In genomic region chr21:45120975-45121374, GRCh38 we compare ENCODE assay signal across 19 cellular contexts.
"Had no signal": no experiment of that assay in that cellular context is flagged by ENCODE, and none has a peak within 500 bp of the region (broad histone marks: within the 10 kb centered on the region; RNA-seq: fewer than 3 reads in every experiment).

No MANE protein-coding gene starts in this region.

- H3K9me3 ChIP-seq: ascending aorta, breast epithelium, neutrophil had no signal

- ATAC-seq: activated naive CD8-positive, alpha-beta T cell treated with anti-CD3 and anti-CD28 coated beads, Interleukin-2, amount 50 U/mL, for 24 hours; effector memory CD8-positive, alpha-beta T cell; heart left ventricle; left lobe of liver; naive thymus-derived CD8-positive, alpha-beta T cell had no signal

- H3K4me3 Mint-ChIP-seq: activated CD4-positive, alpha-beta T cell treated with anti-CD3 and anti-CD28 coated beads, Interleukin-2, amount 10 ng/mL, durations not matched to agents 7 days and 5 days; activated naive CD4-positive, alpha-beta T cell treated with anti-CD3 and anti-CD28 coated beads for 36 hours; activated naive CD8-positive, alpha-beta T cell treated with anti-CD3 and anti-CD28 coated beads, Interleukin-2, amount 50 U/mL, for 24 hours; dendritic cell treated with granulocyte-macrophage colony-stimulating factor and Interleukin-4, amounts not matched to agents 40 ng/mL and 50 ng/mL, for 4 days; effector memory CD8-positive, alpha-beta T cell; naive thymus-derived CD8-positive, alpha-beta T cell; type B pancreatic cell had no signal

- H3K4me3 ChIP-seq: ascending aorta, breast epithelium, heart left ventricle had no signal

- DNase-seq: activated CD4-positive, alpha-beta T cell treated with anti-CD3 and anti-CD28 coated beads, Interleukin-2, amount 10 ng/mL, durations not matched to agents 7 days and 5 days; activated naive CD4-positive, alpha-beta T cell treated with anti-CD3 and anti-CD28 coated beads for 36 hours; activated naive CD8-positive, alpha-beta T cell treated with anti-CD3 and anti-CD28 coated beads, Interleukin-2, amount 50 U/mL, for 24 hours; activated T-cell treated with anti-CD3 and anti-CD28 coated beads for 4 hours; effector memory CD8-positive, alpha-beta T cell; heart left ventricle; mammary epithelial cell; naive thymus-derived CD8-positive, alpha-beta T cell; stimulated activated CD4-positive, alpha-beta T cell treated with anti-CD3 and anti-CD28 coated beads, Interleukin-15, amount 100 ng/mL, for 24 hours; stimulated activated CD4-positive, alpha-beta T cell treated with anti-CD3 and anti-CD28 coated beads, Interleukin-4, amount 100 ng/mL, for 24 hours; stimulated activated naive CD4-positive, alpha-beta T cell treated with Interleukin-2 at 50 U/mL for 16 hours; substantia nigra; T-helper 2 cell had no signal

- H3K9me3 Mint-ChIP-seq: activated CD4-positive, alpha-beta T cell treated with anti-CD3 and anti-CD28 coated beads, Interleukin-2, amount 10 ng/mL, durations not matched to agents 7 days and 5 days; activated naive CD4-positive, alpha-beta T cell treated with anti-CD3 and anti-CD28 coated beads for 36 hours; activated naive CD8-positive, alpha-beta T cell treated with anti-CD3 and anti-CD28 coated beads, Interleukin-2, amount 50 U/mL, for 24 hours; effector memory CD8-positive, alpha-beta T cell; naive thymus-derived CD8-positive, alpha-beta T cell; type B pancreatic cell had no signal

- H3K27ac Mint-ChIP-seq: activated CD4-positive, alpha-beta T cell treated with anti-CD3 and anti-CD28 coated beads, Interleukin-2, amount 10 ng/mL, durations not matched to agents 7 days and 5 days; activated naive CD4-positive, alpha-beta T cell treated with anti-CD3 and anti-CD28 coated beads for 36 hours; activated naive CD8-positive, alpha-beta T cell treated with anti-CD3 and anti-CD28 coated beads, Interleukin-2, amount 50 U/mL, for 24 hours; dendritic cell treated with granulocyte-macrophage colony-stimulating factor and Interleukin-4, amounts not matched to agents 40 ng/mL and 50 ng/mL, for 4 days; type B pancreatic cell had no signal

- H3K27ac ChIP-seq: ascending aorta, breast epithelium, neutrophil had no signal

- H3K27me3 ChIP-seq: ascending aorta, breast epithelium, heart left ventricle, neutrophil had no signal

- H3K27me3 Mint-ChIP-seq: activated CD4-positive, alpha-beta T cell treated with anti-CD3 and anti-CD28 coated beads, Interleukin-2, amount 10 ng/mL, durations not matched to agents 7 days and 5 days; activated naive CD8-positive, alpha-beta T cell treated with anti-CD3 and anti-CD28 coated beads, Interleukin-2, amount 50 U/mL, for 24 hours; dendritic cell treated with granulocyte-macrophage colony-stimulating factor and Interleukin-4, amounts not matched to agents 40 ng/mL and 50 ng/mL, for 4 days; effector memory CD8-positive, alpha-beta T cell; naive thymus-derived CD8-positive, alpha-beta T cell; type B pancreatic cell had no signal

- H3K36me3 ChIP-seq: breast epithelium, neutrophil had no signal

- H3K4me1 ChIP-seq: ascending aorta, breast epithelium had no signal
